Comparison of ENCODE assay signal across 27 cellular contexts in genomic region chr1:203114202-203114601, GRCh38. TPM values are rescaled to one million over a fixed set of nuclear protein-coding genes. Genes with fewer than 3 reads are reported as not detected.
DNase-seq lines count a peak whose midpoint lies in the region; TF ChIP-seq lines count a peak whose summit lies in the region.
"Had no signal": no experiment of that assay in that cellular context is flagged by ENCODE, and none has a peak within 500 bp of the region (broad histone marks: within the 10 kb centered on the region; RNA-seq: fewer than 3 reads in every experiment).

No MANE protein-coding gene starts in this region.

- H3K4me1 Mint-ChIP-seq in osteocyte (ENCODE audit: unreplicated experiment), result no peaks in the 10 kb centered on the region
- no peaks in the 10 kb centered on the region for H3K4me1 Mint-ChIP-seq in type B pancreatic cell (ENCODE audit: unreplicated experiment)
- H3K4me1 Mint-ChIP-seq: CD14-positive monocyte; CD4-positive, CD25-positive, alpha-beta regulatory T cell; CD8-positive, alpha-beta memory T cell had no signal

- H3K9ac ChIP-seq in Karpas-422 (ENCODE audit: low read length), result no peak overlapping the region
- H3K9ac ChIP-seq: BLaER1 had no signal

- no peaks in the 10 kb centered on the region for H3K9me3 ChIP-seq in Karpas-422 (ENCODE audit: low read length)
- no peaks in the 10 kb centered on the region for H3K9me3 ChIP-seq in WERI-Rb-1 (ENCODE audit: severe bottlenecking)
- H3K9me3 ChIP-seq: BE2C, BLaER1 had no signal

- H3K36me3 ChIP-seq in Karpas-422 (ENCODE audit: insufficient read depth, low read length) (no peaks in the 10 kb centered on the region), WERI-Rb-1 (no peaks in the 10 kb centered on the region)
- H3K36me3 ChIP-seq: BE2C, BLaER1 had no signal

- H3K9me3 Mint-ChIP-seq in osteocyte (ENCODE audit: unreplicated experiment), result no peaks in the 10 kb centered on the region
- no peaks in the 10 kb centered on the region for H3K9me3 Mint-ChIP-seq in type B pancreatic cell
- H3K9me3 Mint-ChIP-seq: CD4-positive, alpha-beta memory T cell; CD4-positive, CD25-positive, alpha-beta regulatory T cell; CD8-positive, alpha-beta memory T cell had no signal

- H3K4me3 Mint-ChIP-seq in osteocyte (ENCODE audit: unreplicated experiment) (no peak overlapping the region), type B pancreatic cell (no peak overlapping the region)
- H3K4me3 Mint-ChIP-seq: CD14-positive monocyte; CD4-positive, alpha-beta memory T cell; CD4-positive, CD25-positive, alpha-beta regulatory T cell; CD8-positive, alpha-beta memory T cell had no signal

- H3K27ac Mint-ChIP-seq in osteocyte (ENCODE audit: unreplicated experiment), result no peak overlapping the region
- no peak overlapping the region for H3K27ac Mint-ChIP-seq in type B pancreatic cell
- H3K27ac Mint-ChIP-seq: CD14-positive monocyte; CD4-positive, alpha-beta memory T cell; CD4-positive, CD25-positive, alpha-beta regulatory T cell; CD8-positive, alpha-beta memory T cell had no signal

- no peaks in the 10 kb centered on the region for H3K79me2 ChIP-seq in Karpas-422 (ENCODE audit: low read length)

- no peaks in the 10 kb centered on the region for H4K20me1 ChIP-seq in Karpas-422 (ENCODE audit: insufficient read depth, low read depth, low read length)
- H4K20me1 ChIP-seq: BLaER1 had no signal

- no peak overlapping the region for H3K4me2 ChIP-seq in Karpas-422 (ENCODE audit: low read depth, low read length, poor library complexity, severe bottlenecking)
- H3K4me2 ChIP-seq: BLaER1 had no signal

- H3K27me3 Mint-ChIP-seq in osteocyte (ENCODE audit: unreplicated experiment) (peaks cover 56% of the 10 kb centered on the region), type B pancreatic cell (peaks cover 52% of the 10 kb centered on the region)

- no peaks in the 10 kb centered on the region for H3K36me3 Mint-ChIP-seq in osteocyte (ENCODE audit: unreplicated experiment)
- H3K36me3 Mint-ChIP-seq in type B pancreatic cell, result no peaks in the 10 kb centered on the region
- H3K36me3 Mint-ChIP-seq: CD14-positive monocyte; CD4-positive, alpha-beta memory T cell; CD4-positive, CD25-positive, alpha-beta regulatory T cell; CD8-positive, alpha-beta memory T cell had no signal

- no peak for TF ChIP-seq CTCF in WERI-Rb-1 (IDR thresholded peaks at IDR 0.05; ENCODE audit: low read depth, low read length)
- no peak for TF ChIP-seq CTCF in osteocyte (IDR thresholded peaks at IDR 0.05)
- TF ChIP-seq CTCF in type B pancreatic cell (conservative IDR thresholded peaks at IDR 0.05), result no peak

- peaks cover 15% of the 10 kb centered on the region for H3K4me1 ChIP-seq in Karpas-422 (ENCODE audit: low read length)
- H3K4me1 ChIP-seq: BE2C had no signal

- H3K27me3 ChIP-seq in Karpas-422 (ENCODE audit: low read length), result no peaks in the 10 kb centered on the region
- H3K27me3 ChIP-seq in WERI-Rb-1 (ENCODE audit: insufficient read depth, low read depth, severe bottlenecking), result no peaks in the 10 kb centered on the region
- H3K27me3 ChIP-seq: BLaER1 had no signal

- no peak overlapping the region for H3K4me3 ChIP-seq in Karpas-422 (ENCODE audit: low read length)
- H3K4me3 ChIP-seq in WERI-Rb-1 (ENCODE audit: low read depth, low read length), result no peak overlapping the region
- H3K4me3 ChIP-seq: BLaER1 had no signal

- no peaks in the 10 kb centered on the region for H3K9me2 ChIP-seq in Karpas-422 (replicated peaks; ENCODE audit: insufficient read depth, low read length)

- H3K27ac ChIP-seq in Karpas-422 (ENCODE audit: low read length) (no peak overlapping the region), WERI-Rb-1 (no peak overlapping the region), substantia nigra (ENCODE audit: low read depth, low read length, poor library complexity, severe bottlenecking) (no peak overlapping the region)
- H3K27ac ChIP-seq: BLaER1 had no signal

- H2AFZ ChIP-seq in Karpas-422 (ENCODE audit: low read length), result 0 out of 2 replicates have a peak overlapping the region, but pooled peaks have one; percentile 5

- DNase-seq in Karpas-422 (no peak), WERI-Rb-1 (peak; percentile 4), iPS-NIHi7 (ENCODE audit: extremely low spot score) (peak; percentile 1), osteocyte (ENCODE audit: extremely low spot score, unreplicated experiment) (peak; percentile 23), type B pancreatic cell (ENCODE audit: extremely low spot score, unreplicated experiment) (no peak), pons (ENCODE audit: low spot score) (no peak), substantia nigra (lab: John Stamatoyannopoulos, UW) (no peak)
- DNase-seq: 8988T; ACHN; BE2C; C1 segment of cervical spinal cord; CD4-positive, alpha-beta memory T cell; CD4-positive, CD25-positive, alpha-beta regulatory T cell; CD8-positive, alpha-beta memory T cell; COR-L47; DMS 273 treated with DMSO at 0.1 percent for 48 hours; DMS153; DMS53; DMS79; DND-41; EL; GF-D8 had no signal

RNA-seq across cellular contexts. Expression of gene ADORA1, which starts 13.3 kb away (rescaled TPM):
- not detected in 2 replicates for total RNA-seq in Karpas-422 (2014; rRNA removed; shearing (Covaris generic); ENCODE audit: low replicate concordance)
- total RNA-seq in osteocyte (0.21 and 0.26 TPM in 2 replicates), type B pancreatic cell (ENCODE audit: low replicate concordance) (0.40 and 2.7 TPM in 2 replicates)
- total RNA-seq: CD4-positive, alpha-beta memory T cell; CD4-positive, CD25-positive, alpha-beta regulatory T cell; CD8-positive, alpha-beta memory T cell had no signal

RNA-seq across cellular contexts. Expression of gene MYOG, which starts 28.4 kb away (rescaled TPM):
- total RNA-seq in Karpas-422 (2014; rRNA removed; shearing (Covaris generic); ENCODE audit: low replicate concordance), result not detected in 2 replicates
- not detected in 2 replicates for total RNA-seq in osteocyte
- 2.1 TPM in 1 of 2 replicates, not detected in the other for total RNA-seq in type B pancreatic cell (ENCODE audit: low replicate concordance)
- total RNA-seq: A673; CD4-positive, alpha-beta memory T cell; CD4-positive, CD25-positive, alpha-beta regulatory T cell; CD8-positive, alpha-beta memory T cell; Daoy; G401 had no signal

Comparison
In these comparisons a context has a peak if more than half of its experiments do, and no peak if none do; other contexts are left out.
1. DNase-seq: peak in WERI-Rb-1 (single experiment), iPS-NIHi7 (single experiment) and osteocyte (single experiment); none in Karpas-422 (single experiment), type B pancreatic cell (single experiment), pons (single experiment) and substantia nigra (0 of 49).